ENCODE assay signal across 18 cellular contexts in the genomic region with DNA sequence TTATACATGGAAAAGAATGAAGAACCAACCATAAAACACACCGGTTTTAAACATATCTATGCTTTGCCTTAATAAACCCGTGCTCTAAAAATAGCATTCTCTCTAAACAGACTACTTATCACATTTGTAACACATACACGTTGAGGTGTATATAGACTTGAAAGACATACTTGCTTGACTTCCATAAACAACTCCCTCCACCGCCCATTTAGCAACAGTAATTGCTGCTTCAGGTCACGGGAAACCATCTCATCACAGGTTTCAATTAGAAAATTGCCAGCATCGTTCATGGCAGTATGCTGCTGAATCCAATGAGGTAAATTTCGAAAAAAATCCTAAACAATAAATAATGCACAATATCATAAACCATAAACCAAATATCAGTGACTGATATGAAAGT.
DNase-seq lines count a peak whose midpoint lies in the region; ATAC-seq, FAIRE-seq and TF ChIP-seq lines count a peak whose summit lies in the region.
"Had no signal": no experiment of that assay in that cellular context is flagged by ENCODE, and none has a peak within 500 bp of the region (broad histone marks: within the 10 kb centered on the region; RNA-seq: fewer than 3 reads in every experiment).

No MANE protein-coding gene starts in this region.

- peak overlapping the region; percentile 24 to 38 for H3K9ac ChIP-seq in kidney (ENCODE audit: low read length in 2 of 2)

- H3K9me3 ChIP-seq in kidney (ENCODE audit: control insufficient read depth in 1 of 2, low read length in 2 of 2), result no peaks in the 10 kb centered on the region
- no peaks in the 10 kb centered on the region for H3K9me3 ChIP-seq in stomach
- H3K9me3 ChIP-seq in mucosa of descending colon, result no peaks in the 10 kb centered on the region

- no peak for ATAC-seq in mucosa of descending colon
- ATAC-seq: activated T-cell treated with anti-CD3 and anti-CD28 coated beads, Interleukin-2, amount 50 U/mL, for 72 hours; Right ventricle myocardium inferior; stimulated activated naive CD8-positive, alpha-beta T cell treated with anti-CD3 and anti-CD28 coated beads, Interleukin-15, amount 100 ng/mL, for 72 hours had no signal

- DNase-seq in NCI-H1436 (lab: John Stamatoyannopoulos, UW) (peak; percentile 14), NCI-H1436 treated with DMSO at 0.1 percent for 48 hours (lab: John Stamatoyannopoulos, UW) (no peak), NCI-H748 (lab: John Stamatoyannopoulos, UW; ENCODE audit: unreplicated experiment) (peak; percentile 38), kidney (no peak), stomach (no peak), mucosa of descending colon (no peak), Kasumi-1 (lab: John Stamatoyannopoulos, UW) (no peak), activated T-cell treated with anti-CD3 and anti-CD28 coated beads for 4 hours (no peak)
- DNase-seq: activated T-cell treated with anti-CD3 and anti-CD28 coated beads, Interleukin-2, amount 50 U/mL, for 72 hours; midbrain; NCI-H187 treated with DMSO at 0.1 percent for 48 hours; NCI-H774; stimulated activated naive CD8-positive, alpha-beta T cell treated with anti-CD3 and anti-CD28 coated beads, Interleukin-15, amount 100 ng/mL, for 72 hours; T1000 had no signal

- peaks cover 3 to 4% of the 10 kb centered on the region in 2 donors for H3K36me3 ChIP-seq in kidney (ENCODE audit: control insufficient read depth in 1 of 2, insufficient read depth in 2 of 2, low read length in 2 of 2)
- H3K36me3 ChIP-seq in stomach, result peaks cover 0 to 16% (median 2%) of the 10 kb centered on the region in 4 donors
- H3K36me3 ChIP-seq in mucosa of descending colon (ENCODE audit: low read depth), result no peaks in the 10 kb centered on the region

- no peaks in the 10 kb centered on the region for H3K27me3 ChIP-seq in stomach

- H3K4me3 ChIP-seq in kidney (ENCODE audit: low read length in 2 of 2) (peak overlapping the region; percentile 52 to 70), stomach (peak overlapping the region in 3 of 4 donors; percentile 21 to 31 (median 26)), mucosa of descending colon (no peak overlapping the region)

- no peak for FAIRE-seq in kidney (lab: Jason Lieb, UNC)
- FAIRE-seq: A204.1, endometrium, G401.6 had no signal

- intact Hi-C loops in kidney (cut with DNase I), result no loop called here
- intact Hi-C loops in stomach (cut with DNase I; ENCODE audit: low total_unique reads), result no loop called here
- intact Hi-C loops in mucosa of descending colon (cut with DNase I, micrococcal nuclease), result no loop called here

- TF ChIP-seq EP300 in stomach (IDR thresholded peaks at IDR 0.05), result no peak

- TF ChIP-seq CTCF in kidney (IDR thresholded peaks at IDR 0.05; ENCODE audit: borderline replicate concordance, extremely low read depth, insufficient read depth) (no peak), stomach (IDR thresholded peaks at IDR 0.05) (no peak), mucosa of descending colon (IDR thresholded peaks at IDR 0.05) (no peak)

- no peak for TF ChIP-seq POLR2A in stomach (IDR thresholded peaks at IDR 0.05)

- 59 to 76% (median 71%) methylated on average over 7 of the region's 7 CpGs for WGBS in stomach, 5 donors

- no peak overlapping the region for H3K27ac ChIP-seq in kidney (ENCODE audit: low read depth in 2 of 2, low read length in 2 of 2)
- H3K27ac ChIP-seq in stomach, result no peak overlapping the region

- H3K4me1 ChIP-seq in kidney (ENCODE audit: control insufficient read depth in 1 of 2, insufficient read depth in 1 of 2, low read depth in 1 of 2, low read length in 2 of 2) (no peaks in the 10 kb centered on the region), stomach (no peaks in the 10 kb centered on the region), mucosa of descending colon (ENCODE audit: low read depth) (no peaks in the 10 kb centered on the region)

Comparison
In these comparisons a context has a peak if more than half of its experiments do, and no peak if none do; other contexts are left out.
1. DNase-seq: peak in NCI-H1436 (single experiment) and NCI-H748 (single experiment); none in NCI-H1436 treated with DMSO at 0.1 percent for 48 hours (single experiment), kidney (single experiment), stomach (single experiment), mucosa of descending colon (0 of 3), Kasumi-1 (0 of 2) and activated T-cell treated with anti-CD3 and anti-CD28 coated beads for 4 hours (single experiment).